In genomic region chr16:30407794-30408534, GRCh38 we compare ENCODE assay signal across 8 cellular contexts. TPM values are rescaled to one million over a fixed set of nuclear protein-coding genes. Genes with fewer than 3 reads are reported as not detected.
DNase-seq lines count a peak whose midpoint lies in the region; ATAC-seq and TF ChIP-seq lines count a peak whose summit lies in the region.

No MANE protein-coding gene starts in this region.

- intact Hi-C loops in IMR-90 (cut with micrococcal nuclease) = loop anchor here (2.0 to 10.0 kb wide), 2 partner anchors 13 to 313 kb away; partner anchors contain the start of genes TBX6, YPEL3 and ZNF48
- intact Hi-C loops in lower lobe of right lung (cut with DNase I) = no loop called here
- intact Hi-C loops in uterus (cut with DNase I; ENCODE audit: low total_unique reads) = no loop called here

- dilution Hi-C loops in IMR-90 (cut with HindIII; ENCODE audit: low sequenced_read_pairs, unreplicated experiment) = no loop called here

- peak overlapping the region; percentile 81 for H3K4me2 ChIP-seq in IMR-90 (ENCODE audit: low read depth, low read length)

- no peak overlapping the region for H2BK120ac ChIP-seq in IMR-90 (ENCODE audit: low read depth, low read length)

- H3K9me3 ChIP-seq in IMR-90 (ENCODE audit: control insufficient read depth, insufficient read depth, low read length) (no peaks in the 10 kb centered on the region), lower lobe of right lung (no peaks in the 10 kb centered on the region), uterus (no peaks in the 10 kb centered on the region)

- peaks cover 11% of the 10 kb centered on the region for H3K9me1 ChIP-seq in IMR-90 (ENCODE audit: insufficient read depth, low read length)

- TF ChIP-seq CTCF in IMR-90 (conservative IDR thresholded peaks at IDR 0.05; ENCODE audit: low read depth, low read length) (no peak), lower lobe of right lung (IDR thresholded peaks at IDR 0.05) (no peak), uterus (IDR thresholded peaks at IDR 0.05) (no peak)

- WGBS in IMR-90 (ENCODE audit: extremely low coverage in 2 of 2, insufficient read length in 1 of 2), 2 experiments = 40% methylated on average over 1 of the region's 20 CpGs; no CpG with 5 or more reads in 1 of the 2 experiments

- no TSS peak for BruUV-seq in IMR-90 (replicated peaks; lab: Mats Ljungman, UMichigan)

- no peak overlapping the region for H2BK15ac ChIP-seq in IMR-90 (ENCODE audit: low read depth, low read length)

- peak overlapping the region; percentile 63 to 84; a peak in 3 of 4 replicates for H4K8ac ChIP-seq in IMR-90 (ENCODE audit: low read depth in 2 of 2, low read length in 2 of 2)

- H3K4me1 ChIP-seq in IMR-90 (ENCODE audit: control insufficient read depth, insufficient read depth, low read length) (peaks cover 11% of the 10 kb centered on the region), lower lobe of right lung (peaks cover 27% of the 10 kb centered on the region), uterus (peaks cover 9 to 13% of the 10 kb centered on the region in 2 donors)

- H3K4ac ChIP-seq in IMR-90 (ENCODE audit: low read depth, low read length) = peak overlapping the region; percentile 75

- H3K36me3 ChIP-seq in IMR-90 (ENCODE audit: control insufficient read depth, insufficient read depth, low read length) = peaks cover 11% of the 10 kb centered on the region
- peaks cover 6% of the 10 kb centered on the region for H3K36me3 ChIP-seq in lower lobe of right lung
- no peaks in the 10 kb centered on the region for H3K36me3 ChIP-seq in uterus

- POLR2A ChIA-PET in IMR-90 (lab: Charles Lee; ENCODE audit: unreplicated experiment) = interaction anchor here (0.6 to 1.1 kb wide), 4 partner anchors 9 to 314 kb away, joined by 3 to 7 read pairs (median 5); partner anchors contain the start of gene ZNF48

- peak overlapping the region; percentile 82 for H3K27ac ChIP-seq in IMR-90 (ENCODE audit: insufficient read depth, low read length)
- peak overlapping the region; percentile 78 for H3K27ac ChIP-seq in lower lobe of right lung
- H3K27ac ChIP-seq in uterus = peak overlapping the region; percentile 78 to 92

- peak overlapping the region; percentile 86 for H3K23ac ChIP-seq in IMR-90 (ENCODE audit: low read depth, low read length)

- H2BK20ac ChIP-seq in IMR-90 (ENCODE audit: low read depth, low read length) = peak overlapping the region; percentile 15; the same call in 1 of the 2 replicates

- peak overlapping the region; percentile 45 for H2BK5ac ChIP-seq in IMR-90 (ENCODE audit: low read depth, low read length, poor library complexity, severe bottlenecking)

- H3K79me1 ChIP-seq in IMR-90 (ENCODE audit: low read depth in 1 of 2, low read length in 2 of 2) = peaks cover 15 to 48% of the 10 kb centered on the region in 2 experiments

- DNase-seq in EH (ENCODE audit: low read depth) (peak; percentile 34), IMR-90 (no peak), cerebellar cortex (ENCODE audit: low spot score) (peak; percentile 34), lower lobe of right lung (no peak), uterus (no peak)
- DNase-seq in stimulated activated CD4-positive, alpha-beta T cell treated with anti-CD3 and anti-CD28 coated beads, Interleukin-4, amount 100 ng/mL, for 4 hours = no peak

- peak; percentile 45 for ATAC-seq in IMR-90 (ENCODE audit: low read depth)
- peak in 1 of 2 donors; percentile 41 for ATAC-seq in lower lobe of right lung
- no peak for ATAC-seq in GM18505 (IDR thresholded peaks at IDR 0.05; ENCODE audit: unreplicated experiment)
- no peak for ATAC-seq in HG03469 (IDR thresholded peaks at IDR 0.05; ENCODE audit: unreplicated experiment)

- in situ Hi-C loops in IMR-90 (cut with MboI; ENCODE audit: low sequenced_read_pairs) = loop anchor here (10.0 to 25.0 kb wide), 2 partner anchors 221 to 333 kb away; partner anchors contain the start of genes BOLA2B, CORO1A, PPP4C and SLX1A

- CTCF ChIA-PET in IMR-90 (lab: Yijun Ruan, JAX) = no interaction called here

- peak overlapping the region; percentile 36; the same call in 1 of the 2 replicates for H3K14ac ChIP-seq in IMR-90 (replicated peaks; ENCODE audit: low read depth, low read length)

- peak overlapping the region; percentile 75 for H3K9ac ChIP-seq in IMR-90 (ENCODE audit: low read depth, low read length)

- no peak overlapping the region for H3K18ac ChIP-seq in IMR-90 (ENCODE audit: low read depth, low read length)

- H2AK9ac ChIP-seq in IMR-90 (replicated peaks; ENCODE audit: low read depth, low read length, poor library complexity) = peak overlapping the region; percentile 92

- peak overlapping the region; percentile 38; the same call in 1 of the 2 replicates for H4K91ac ChIP-seq in IMR-90 (ENCODE audit: insufficient read depth, low read depth, low read length)

- no peaks in the 10 kb centered on the region for H3K27me3 ChIP-seq in IMR-90 (ENCODE audit: control insufficient read depth, insufficient read depth, low read length)
- no peaks in the 10 kb centered on the region for H3K27me3 ChIP-seq in lower lobe of right lung (ENCODE audit: low read depth)
- H3K27me3 ChIP-seq in uterus = no peaks in the 10 kb centered on the region

- TF ChIP-seq RAD21 in IMR-90 (IDR thresholded peaks at IDR 0.05; ENCODE audit: low read length) = no peak

- no peak for TF ChIP-seq POLR2A in IMR-90 (IDR thresholded peaks at IDR 0.05; ENCODE audit: low read depth, low read length)
- no peak for TF ChIP-seq POLR2A in uterus (IDR thresholded peaks at IDR 0.05)
- no peak for TF ChIP-seq POLR2A in GM18505 (IDR thresholded peaks at IDR 0.05; ENCODE audit: borderline replicate concordance, extremely low read depth, insufficient read depth, insufficient read length)

- H3K56ac ChIP-seq in IMR-90 (ENCODE audit: extremely low read depth, insufficient read depth, low read length) = peak overlapping the region; percentile 67; the same call in 1 of the 2 replicates

- H3K4me3 ChIP-seq in IMR-90 (ENCODE audit: insufficient read depth, low read depth, low read length) = peak overlapping the region; percentile 71
- H3K4me3 ChIP-seq in lower lobe of right lung = peak overlapping the region; percentile 72
- H3K4me3 ChIP-seq in uterus = peak overlapping the region; percentile 71 to 75

- H2AK5ac ChIP-seq in IMR-90 (ENCODE audit: low read depth, low read length) = peak overlapping the region; percentile 76

- H4K5ac ChIP-seq in IMR-90 (ENCODE audit: low read depth, low read length) = peak overlapping the region; percentile 6; the same call in 1 of the 2 replicates

- peak overlapping the region; percentile 94 for H2AFZ ChIP-seq in IMR-90 (replicated peaks; ENCODE audit: low read length, poor library complexity)

- peaks cover 10% of the 10 kb centered on the region; the same call in 1 of the 2 replicates for H4K20me1 ChIP-seq in IMR-90 (ENCODE audit: insufficient read depth, low read length)

TF ChIP-seq in IMR-90, 13 proteins besides CTCF, POLR2A, EP300 and RAD21 (continues in another document):
- TF ChIP-seq MXI1 (IDR thresholded peaks at IDR 0.05; ENCODE audit: borderline replicate concordance, low read depth, low read length) (no peak), FOS (IDR thresholded peaks at IDR 0.05; ENCODE audit: low read depth, low read length) (no peak), CEBPB (IDR thresholded peaks at IDR 0.05; ENCODE audit: low read depth, low read length) (no peak), RCOR1 (IDR thresholded peaks at IDR 0.05; ENCODE audit: insufficient replicate concordance, low read length) (no peak), SMC3 (IDR thresholded peaks at IDR 0.05; ENCODE audit: low read depth, low read length) (no peak), USF2 (IDR thresholded peaks at IDR 0.05; ENCODE audit: low read depth, low read length) (no peak), MAFK (IDR thresholded peaks at IDR 0.05; ENCODE audit: low read depth, low read length) (no peak), NFE2L2 (IDR thresholded peaks at IDR 0.05; ENCODE audit: low read depth, low read length) (no peak), CHD1 (IDR thresholded peaks at IDR 0.05; ENCODE audit: low read depth, low read length) (no peak)

RNA-seq across cellular contexts. Expression of gene ZNF771, which starts 0.6 kb away (rescaled TPM):
- total RNA-seq in IMR-90 (2012; rRNA removed) (5.2 and 5.8 TPM in 2 replicates), lower lobe of right lung (3.8 TPM), uterus (10 to 100 TPM; 12.2 to 75.3 (median 25.6) TPM)
- polyA plus RNA-seq in IMR-90 (2012; rRNA removed) = 10.9 and 16.8 TPM in 2 replicates
- polyA plus RNA-seq in IMR-90 (2012; cell fraction: cytosol; rRNA removed) = 13.4 and 37.4 TPM in 2 replicates
- polyA plus RNA-seq in IMR-90 (2012; cell fraction: nucleus; rRNA removed; ENCODE audit: low replicate concordance) = 19.9 and 62.3 TPM in 2 replicates

RNA-seq across cellular contexts. Expression of gene ZNF48, which starts 12.7 kb away (rescaled TPM):
- total RNA-seq in IMR-90 (2012; rRNA removed) (6.6 and 6.9 TPM in 2 replicates), lower lobe of right lung (6.2 TPM), uterus (10 to 100 TPM in 3 of 4 donors, 1 to 10 TPM in 1; 2.6 to 21.0 (median 12.7) TPM)
- polyA plus RNA-seq in IMR-90 (2012; rRNA removed) = 5.8 and 6.7 TPM in 2 replicates
- polyA plus RNA-seq in IMR-90 (2012; cell fraction: cytosol; rRNA removed) = 5.6 and 5.8 TPM in 2 replicates
- 5.3 and 10.5 TPM in 2 replicates for polyA plus RNA-seq in IMR-90 (2012; cell fraction: nucleus; rRNA removed; ENCODE audit: low replicate concordance)

RNA-seq across cellular contexts. Expression of gene DCTPP1, which starts 21.9 kb away (rescaled TPM):
- total RNA-seq in IMR-90 (2012; rRNA removed) (23.3 and 24.9 TPM in 2 replicates), lower lobe of right lung (19.1 TPM), uterus (10 to 100 TPM; 10.2 to 51.5 (median 28.7) TPM)
- 45.5 and 48.9 TPM in 2 replicates for polyA plus RNA-seq in IMR-90 (2012; rRNA removed)
- 50.7 and 53.0 TPM in 2 replicates for polyA plus RNA-seq in IMR-90 (2012; cell fraction: cytosol; rRNA removed)
- polyA plus RNA-seq in IMR-90 (2012; cell fraction: nucleus; rRNA removed; ENCODE audit: low replicate concordance) = 14.2 and 16.1 TPM in 2 replicates

RNA-seq across cellular contexts. Expression of gene SEPTIN1, which starts 25.6 kb away (rescaled TPM):
- total RNA-seq in IMR-90 (2012; rRNA removed) (not detected in 2 replicates), lower lobe of right lung (6.0 TPM), uterus (1 to 10 TPM in 2 of 4 donors, not detected in 2; 1.0 to 5.3 TPM)
- 0.24 and 0.50 TPM in 2 replicates for polyA plus RNA-seq in IMR-90 (2012; rRNA removed)
- polyA plus RNA-seq in IMR-90 (2012; cell fraction: cytosol; rRNA removed) = 0.12 and 0.27 TPM in 2 replicates
- polyA plus RNA-seq in IMR-90 (2012; cell fraction: nucleus; rRNA removed; ENCODE audit: low replicate concordance) = 0.46 and 0.60 TPM in 2 replicates

RNA-seq across cellular contexts. Expression of gene MYL11, which starts 33.4 kb away (rescaled TPM):
- total RNA-seq in IMR-90 (2012; rRNA removed) (not detected in 2 replicates), lower lobe of right lung (not detected), uterus (1 to 10 TPM in 1 of 4 donors, not detected in 3; 1.2 TPM)
- polyA plus RNA-seq in IMR-90 (2012; rRNA removed) = 1.1 and 1.2 TPM in 2 replicates
- not detected in 2 replicates for polyA plus RNA-seq in IMR-90 (2012; cell fraction: cytosol; rRNA removed)
- not detected in 2 replicates for polyA plus RNA-seq in IMR-90 (2012; cell fraction: nucleus; rRNA removed; ENCODE audit: low replicate concordance)

Comparison
In these comparisons a context has a peak if more than half of its experiments do, and no peak if none do; other contexts are left out.
1. DNase-seq: peak in EH (single experiment) and cerebellar cortex (single experiment); none in IMR-90 (single experiment), lower lobe of right lung (single experiment), uterus (0 of 2) and stimulated activated CD4-positive, alpha-beta T cell treated with anti-CD3 and anti-CD28 coated beads, Interleukin-4, amount 100 ng/mL, for 4 hours (0 of 2).
2. Peak in every context shown above with its lines, with median percentiles within 50 percentile points of each other: H3K27ac ChIP-seq and H3K4me3 ChIP-seq.